In the genomic region with DNA sequence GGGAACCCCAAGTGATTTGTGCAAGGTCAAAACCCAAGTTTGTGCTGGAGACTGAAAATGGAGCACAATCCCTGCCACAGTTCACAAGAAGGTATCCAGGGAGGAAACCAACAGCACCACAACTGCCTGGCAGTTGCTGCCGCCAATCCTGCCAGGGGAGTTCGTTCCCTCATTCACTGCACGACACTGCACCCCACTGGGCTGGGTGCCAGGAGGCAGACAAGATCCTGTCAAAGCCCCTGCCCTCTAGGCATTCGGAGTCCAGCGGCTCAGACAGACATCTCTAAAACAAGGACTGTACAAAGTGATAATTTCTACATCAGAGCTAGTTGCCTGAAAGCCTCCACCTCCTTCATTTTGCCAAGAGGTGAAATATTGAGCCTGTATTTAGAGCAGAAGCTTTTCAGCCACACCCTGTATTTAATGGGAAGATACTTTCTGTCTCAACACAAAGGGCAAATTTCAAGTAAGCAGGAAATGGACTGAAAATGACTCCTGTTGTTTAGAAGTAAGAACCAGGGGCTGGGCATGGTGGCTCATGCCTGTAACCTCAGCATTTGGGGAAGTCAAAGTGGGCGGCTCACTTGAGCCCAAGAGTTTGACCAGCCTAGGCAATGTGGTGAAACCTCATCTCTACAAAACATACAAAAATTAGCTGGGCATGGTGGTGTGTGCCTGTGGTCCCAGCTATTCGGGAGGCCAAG, we compare ENCODE assay signal across 19 cellular contexts.
DNase-seq lines count a peak whose midpoint lies in the region; ATAC-seq and TF ChIP-seq lines count a peak whose summit lies in the region.
"Had no signal": no experiment of that assay in that cellular context is flagged by ENCODE, and none has a peak within 500 bp of the region (broad histone marks: within the 10 kb centered on the region; RNA-seq: fewer than 3 reads in every experiment).

No MANE protein-coding gene starts in this region.

- no peaks in the 10 kb centered on the region for H4K20me1 ChIP-seq in BLaER1 treated with 17β-estradiol and CSF1 and Interleukin-3, amounts not matched to agents 10 nM and 100 nM

- POLR2A ChIA-PET in RWPE1 (lab: Yijun Ruan, JAX; ENCODE audit: low non-redundant PET) = no interaction called here

- peak overlapping the region in 5 of 11 experiments; percentile 4 to 53 (median 32); a peak in 5 of 22 replicates for H3K9ac ChIP-seq in BLaER1 treated with 17β-estradiol and CSF1 and Interleukin-3, amounts not matched to agents 10 nM and 100 nM

- no peaks in the 10 kb centered on the region for H3K27me3 ChIP-seq in BLaER1 treated with 17β-estradiol and CSF1 and Interleukin-3, amounts not matched to agents 10 nM and 100 nM
- H3K27me3 ChIP-seq: gastrocnemius medialis, Peyer's patch had no signal

- H3K36me3 ChIP-seq in BLaER1 treated with 17β-estradiol and CSF1 and Interleukin-3, amounts not matched to agents 10 nM and 100 nM = peaks cover 0 to 16% (median 5%) of the 10 kb centered on the region in 11 experiments; a peak in 7 of 22 replicates
- H3K36me3 ChIP-seq: gastrocnemius medialis, Peyer's patch had no signal

- no peak overlapping the region for H3K4me3 ChIP-seq in BLaER1 treated with 17β-estradiol and CSF1 and Interleukin-3, amounts not matched to agents 10 nM and 100 nM
- H3K4me3 ChIP-seq: gastrocnemius medialis, Peyer's patch had no signal

- ATAC-seq in GM18870 (IDR thresholded peaks at IDR 0.05; ENCODE audit: unreplicated experiment) (no peak), GM18861 (IDR thresholded peaks at IDR 0.05; ENCODE audit: unreplicated experiment) (no peak)
- ATAC-seq: activated CD8-positive, alpha-beta memory T cell treated with anti-CD3 and anti-CD28 coated beads, Interleukin-2, amount 10 ng/mL, durations not matched to agents 7 days and 5 days; gastrocnemius medialis; left ventricle myocardium superior; natural killer cell; stimulated activated naive CD8-positive, alpha-beta T cell treated with anti-CD3 and anti-CD28 coated beads, Interleukin-15, amount 100 ng/mL, for 72 hours had no signal

- H3K4me1 ChIP-seq in BLaER1 treated with 17β-estradiol and CSF1 and Interleukin-3, amounts not matched to agents 10 nM and 100 nM = peaks cover 19 to 57% (median 28%) of the 10 kb centered on the region in 10 experiments
- H3K4me1 ChIP-seq: Peyer's patch had no signal

- DNase-seq in LHCN-M2 (ENCODE audit: low read depth) (peak; percentile 9), RWPE1 (ENCODE audit: low spot score) (no peak), medulla oblongata (ENCODE audit: extremely low spot score) (peak; percentile 24), T-helper 2 cell (no peak)
- DNase-seq: activated CD4-positive, CD25-positive, alpha-beta regulatory T cell; activated CD8-positive, alpha-beta memory T cell treated with anti-CD3 and anti-CD28 coated beads, Interleukin-2, amount 10 ng/mL, durations not matched to agents 7 days and 5 days; activated gamma-delta T cell treated with Interleukin-2 at 50 U/mL for 16 hours; DMS79; gastrocnemius medialis; HCEC 1CT; KG1; left ventricle myocardium superior; natural killer cell; NCI-H1694; Peyer's patch; stimulated activated naive CD8-positive, alpha-beta T cell treated with anti-CD3 and anti-CD28 coated beads, Interleukin-15, amount 100 ng/mL, for 72 hours had no signal

- peak overlapping the region in 9 of 11 experiments; percentile 4 to 84 (median 26); a peak in 12 of 22 replicates for H3K4me2 ChIP-seq in BLaER1 treated with 17β-estradiol and CSF1 and Interleukin-3, amounts not matched to agents 10 nM and 100 nM

- H3K9me3 ChIP-seq in BLaER1 treated with 17β-estradiol and CSF1 and Interleukin-3, amounts not matched to agents 10 nM and 100 nM (replicated peaks in 1 of 11) = no peaks in the 10 kb centered on the region
- H3K9me3 ChIP-seq: gastrocnemius medialis, Peyer's patch had no signal

- H3K27ac ChIP-seq in BLaER1 treated with 17β-estradiol and CSF1 and Interleukin-3, amounts not matched to agents 10 nM and 100 nM = peak overlapping the region in 6 of 11 experiments; percentile 5 to 72 (median 65); a peak in 10 of 22 replicates
- peak overlapping the region; percentile 47 for H3K27ac ChIP-seq in RWPE1
- H3K27ac ChIP-seq: gastrocnemius medialis, Peyer's patch had no signal

- CTCF ChIA-PET in RWPE1 (lab: Yijun Ruan, JAX) = no interaction called here

- TF ChIP-seq CTCF in RWPE1 (conservative IDR thresholded peaks at IDR 0.05; ENCODE audit: low read depth) = no peak

Comparison
In these comparisons a context has a peak if more than half of its experiments do, and no peak if none do; other contexts are left out.
1. DNase-seq: peak in LHCN-M2 (single experiment) and medulla oblongata (single experiment); none in RWPE1 (single experiment) and T-helper 2 cell (0 of 5).